ENCODE assay signal across 21 cellular contexts in the genomic region with DNA sequence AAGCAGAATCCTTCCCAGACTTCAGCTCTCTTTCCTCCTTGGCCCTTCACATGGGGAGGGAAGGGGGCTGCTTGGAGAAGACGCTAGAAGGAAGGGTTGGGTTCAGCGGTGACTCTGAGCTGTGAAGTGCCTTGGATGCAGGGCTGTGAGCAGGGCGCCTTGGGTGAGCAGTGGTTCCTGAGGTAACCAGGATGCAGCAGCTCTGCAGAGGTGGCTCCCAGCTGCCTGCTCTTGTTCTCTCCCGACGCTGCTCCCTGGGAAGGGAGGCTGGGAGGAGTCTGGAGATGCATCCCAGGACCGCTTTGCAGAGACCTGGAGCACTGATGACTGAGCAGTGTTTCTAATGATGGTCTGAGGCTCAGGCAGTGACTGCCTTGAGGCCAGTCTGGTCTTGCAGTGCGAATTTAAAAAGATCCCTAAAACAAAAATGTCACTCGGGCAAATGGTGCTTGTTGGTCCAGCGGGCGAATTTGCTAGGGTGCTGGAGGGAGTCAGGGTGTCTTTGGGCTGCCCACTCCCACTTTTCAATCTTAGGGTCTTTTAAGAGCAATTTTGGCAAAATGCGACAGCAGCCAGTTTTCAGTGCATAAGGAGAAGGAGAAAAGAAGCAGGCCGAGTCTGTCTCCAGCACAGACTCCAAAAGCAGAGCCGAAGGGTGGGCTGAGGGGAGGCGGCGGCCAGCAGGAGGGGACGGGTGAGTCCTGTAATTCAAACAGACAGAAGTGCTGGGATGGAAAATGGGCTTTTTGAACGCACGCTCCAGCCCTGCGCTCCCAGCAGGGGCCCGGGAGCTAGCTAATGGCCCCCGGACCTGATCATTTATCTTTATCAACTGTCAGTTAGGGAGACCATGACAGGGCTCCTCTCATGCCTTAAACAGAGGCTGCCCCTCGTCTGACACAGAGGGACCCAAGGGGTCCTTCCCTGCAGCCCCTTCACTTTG.
DNase-seq lines count a peak whose midpoint lies in the region; ATAC-seq, FAIRE-seq and TF ChIP-seq lines count a peak whose summit lies in the region.
"Had no signal": no experiment of that assay in that cellular context is flagged by ENCODE, and none has a peak within 500 bp of the region (broad histone marks: within the 10 kb centered on the region; RNA-seq: fewer than 3 reads in every experiment).

No MANE protein-coding gene starts in this region.

- H2BK15ac ChIP-seq in H9 (ENCODE audit: low read depth, low read length) (no peak overlapping the region), mesendoderm (replicated peaks; ENCODE audit: low read depth) (no peak overlapping the region)

- no peak overlapping the region for H2BK120ac ChIP-seq in H9 (ENCODE audit: low read depth, low read length, poor library complexity, severe bottlenecking)
- H2BK120ac ChIP-seq in mesendoderm (ENCODE audit: low read depth, low read length) = no peak overlapping the region

- H3K4me3 ChIP-seq in kidney (ENCODE audit: low read length in 2 of 2) (no peak overlapping the region), mesendoderm (ENCODE audit: low read length) (no peak overlapping the region)
- H3K4me3 ChIP-seq: GM12878, HAP-1 had no signal

- H3K4me1 Mint-ChIP-seq in H9 (no peaks in the 10 kb centered on the region), osteocyte (ENCODE audit: unreplicated experiment) (no peaks in the 10 kb centered on the region)
- no peaks in the 10 kb centered on the region for H3K4me1 Mint-ChIP-seq in activated CD8-positive, alpha-beta memory T cell treated with anti-CD3 and anti-CD28 coated beads, Interleukin-2, amount 10 ng/mL, durations not matched to agents 7 days and 5 days
- no peaks in the 10 kb centered on the region for H3K4me1 Mint-ChIP-seq in activated T-helper 17 cell treated with anti-CD3 and anti-CD28 coated beads, Interleukin-2, amount 50 U/mL, for 72 hours
- H3K4me1 Mint-ChIP-seq: IgD-negative memory B cell had no signal

- ATAC-seq in activated CD8-positive, alpha-beta memory T cell treated with anti-CD3 and anti-CD28 coated beads, Interleukin-2, amount 10 ng/mL, durations not matched to agents 7 days and 5 days = no peak
- ATAC-seq in HG02642 (IDR thresholded peaks at IDR 0.05; ENCODE audit: poor library complexity, unreplicated experiment) = no peak
- ATAC-seq in activated T-helper 17 cell treated with anti-CD3 and anti-CD28 coated beads, Interleukin-2, amount 50 U/mL, for 72 hours (replicated peaks) = no peak
- ATAC-seq: GM12878 had no signal

- H3K79me2 ChIP-seq in H9 (ENCODE audit: insufficient read depth, low read length) (no peaks in the 10 kb centered on the region), mesendoderm (ENCODE audit: control insufficient read depth, insufficient read depth, low read length) (no peaks in the 10 kb centered on the region)

- H3K4me3 Mint-ChIP-seq in H9 (no peak overlapping the region), osteocyte (ENCODE audit: unreplicated experiment) (no peak overlapping the region)
- H3K4me3 Mint-ChIP-seq in activated CD8-positive, alpha-beta memory T cell treated with anti-CD3 and anti-CD28 coated beads, Interleukin-2, amount 10 ng/mL, durations not matched to agents 7 days and 5 days = no peak overlapping the region
- no peak overlapping the region for H3K4me3 Mint-ChIP-seq in activated T-helper 17 cell treated with anti-CD3 and anti-CD28 coated beads, Interleukin-2, amount 50 U/mL, for 72 hours
- H3K4me3 Mint-ChIP-seq: CD4-positive, alpha-beta T cell; IgD-negative memory B cell had no signal

- H4K91ac ChIP-seq in H9 (ENCODE audit: insufficient read length, low read depth, low read length) = no peak overlapping the region

- H3K23ac ChIP-seq in H9 (ENCODE audit: insufficient read length, low read depth, low read length) (no peak overlapping the region), mesendoderm (ENCODE audit: low read length) (no peak overlapping the region)

- no peaks in the 10 kb centered on the region for H3K23me2 ChIP-seq in H9 (ENCODE audit: insufficient read length, low read depth, low read length, poor library complexity, severe bottlenecking)

- no peak overlapping the region for H3K4ac ChIP-seq in H9 (ENCODE audit: low read depth, low read length)
- H3K4ac ChIP-seq in mesendoderm (ENCODE audit: low read depth, low read length) = no peak overlapping the region

- no peak overlapping the region for H4K8ac ChIP-seq in H9 (replicated peaks; ENCODE audit: insufficient read length, low read depth, low read length)
- no peak overlapping the region for H4K8ac ChIP-seq in mesendoderm (ENCODE audit: low read depth, low read length)

- WGBS in H9 (ENCODE audit: extremely low coverage, insufficient read length, low lambda C conversion rate) = no CpG with 5 or more reads among the region's 22 CpGs
- WGBS in mesendoderm (ENCODE audit: extremely low coverage, insufficient coverage, low lambda C conversion rate) = no CpG with 5 or more reads among the region's 22 CpGs

- DNase-seq in H9 (peak; percentile 20), kidney (peak; percentile 40), osteocyte (ENCODE audit: extremely low spot score, unreplicated experiment) (peak; percentile 71), mesendoderm (no peak)
- DNase-seq in activated CD8-positive, alpha-beta memory T cell treated with anti-CD3 and anti-CD28 coated beads, Interleukin-2, amount 10 ng/mL, durations not matched to agents 7 days and 5 days = peak; percentile 29
- DNase-seq: CD4-positive, alpha-beta T cell; COR-L47; DMS 273 treated with DMSO at 0.1 percent for 48 hours; DND-41; NCI-H1105; NCI-H146; NCI-H2029 treated with DMSO at 0.1 percent for 48 hours; NCI-H446; NCI-H526 treated with DMSO at 0.1 percent for 48 hours; OCI-M1; Right ventricle myocardium superior had no signal

- H3T11ph ChIP-seq in H9 (ENCODE audit: low read length) = no peak overlapping the region

- H2BK20ac ChIP-seq in H9 (ENCODE audit: low read depth, low read length, poor library complexity, severe bottlenecking) = no peak overlapping the region

- H3K9me3 ChIP-seq in H9 (ENCODE audit: control insufficient read depth, low read depth, low read length) (no peaks in the 10 kb centered on the region), kidney (ENCODE audit: control insufficient read depth in 1 of 2, low read length in 2 of 2) (peaks cover 0 to 5% of the 10 kb centered on the region in 2 donors)
- H3K9me3 ChIP-seq: HAP-1 had no signal

- no peak overlapping the region for H3K14ac ChIP-seq in H9 (ENCODE audit: insufficient read depth, low read length)

- intact Hi-C loops in kidney (cut with DNase I) = no loop called here

- H2BK12ac ChIP-seq in H9 (ENCODE audit: insufficient read length, low read depth, low read length) = no peak overlapping the region

- H3K9me3 Mint-ChIP-seq in H9 = no peaks in the 10 kb centered on the region; a peak in 1 of 5 replicates
- H3K9me3 Mint-ChIP-seq in activated CD8-positive, alpha-beta memory T cell treated with anti-CD3 and anti-CD28 coated beads, Interleukin-2, amount 10 ng/mL, durations not matched to agents 7 days and 5 days (ENCODE audit: low read depth) = no peaks in the 10 kb centered on the region
- peaks cover 14% of the 10 kb centered on the region for H3K9me3 Mint-ChIP-seq in osteocyte (ENCODE audit: unreplicated experiment)
- H3K9me3 Mint-ChIP-seq in activated T-helper 17 cell treated with anti-CD3 and anti-CD28 coated beads, Interleukin-2, amount 50 U/mL, for 72 hours = no peaks in the 10 kb centered on the region

- CTCF ChIA-PET in activated CD8-positive, alpha-beta memory T cell treated with anti-CD3 and anti-CD28 coated beads, Interleukin-2, amount 10 ng/mL, durations not matched to agents 7 days and 5 days (lab: Charles Lee) = no interaction called here

- H2BK5ac ChIP-seq in H9 (ENCODE audit: insufficient read length, low read length) = no peak overlapping the region
- H2BK5ac ChIP-seq in mesendoderm (ENCODE audit: low read length) = no peak overlapping the region

- no peak overlapping the region for H2AFZ ChIP-seq in H9 (ENCODE audit: low read length)

- H3K27ac ChIP-seq in H9 (ENCODE audit: insufficient read length, low read depth, low read length) = no peak overlapping the region
- H3K27ac ChIP-seq in kidney (ENCODE audit: low read depth in 2 of 2, low read length in 2 of 2) = no peak overlapping the region
- no peak overlapping the region for H3K27ac ChIP-seq in mesendoderm (ENCODE audit: low read depth, low read length)

- no peak overlapping the region for H3K56ac ChIP-seq in H9 (ENCODE audit: insufficient read length, low read depth, low read length)
- no peak overlapping the region for H3K56ac ChIP-seq in mesendoderm (ENCODE audit: low read length)

- H4K5ac ChIP-seq in H9 (ENCODE audit: insufficient read length, low read depth, low read length) (no peak overlapping the region), mesendoderm (ENCODE audit: low read length) (no peak overlapping the region)

- H3K27me3 ChIP-seq in H9 (ENCODE audit: insufficient read depth, low read length) (no peaks in the 10 kb centered on the region), mesendoderm (ENCODE audit: insufficient read depth, low read length, poor library complexity) (no peaks in the 10 kb centered on the region)

- H3K9ac ChIP-seq in H9 (ENCODE audit: extremely low read depth, insufficient read length, low read length) (no peak overlapping the region), kidney (ENCODE audit: low read length in 2 of 2) (no peak overlapping the region), mesendoderm (ENCODE audit: low read length) (no peak overlapping the region)

- H4K20me1 ChIP-seq in H9 (ENCODE audit: control insufficient read depth, insufficient read depth, insufficient read length) = no peaks in the 10 kb centered on the region

- no peak for TF ChIP-seq CTCF in H9 (conservative IDR thresholded peaks at IDR 0.05)
- no peak for TF ChIP-seq CTCF in kidney (IDR thresholded peaks at IDR 0.05; ENCODE audit: borderline replicate concordance, extremely low read depth, insufficient read depth)
- no peak for TF ChIP-seq CTCF in osteocyte (IDR thresholded peaks at IDR 0.05)

- H3K18ac ChIP-seq in H9 (ENCODE audit: insufficient read length, low read depth, low read length) (no peak overlapping the region), mesendoderm (ENCODE audit: low read length) (no peak overlapping the region)

- no peaks in the 10 kb centered on the region for H3K4me1 ChIP-seq in H9 (ENCODE audit: insufficient read depth, low read length)
- H3K4me1 ChIP-seq in kidney (ENCODE audit: control insufficient read depth in 1 of 2, insufficient read depth in 1 of 2, low read depth in 1 of 2, low read length in 2 of 2) = no peaks in the 10 kb centered on the region
- H3K4me1 ChIP-seq in mesendoderm (ENCODE audit: control insufficient read depth, low read depth, low read length) = no peaks in the 10 kb centered on the region
- H3K4me1 ChIP-seq: HAP-1 had no signal

- H3K27me3 Mint-ChIP-seq in H9 (ENCODE audit: low read depth) (peaks cover 3% of the 10 kb centered on the region; the same call in 1 of the 2 replicates), osteocyte (ENCODE audit: unreplicated experiment) (no peaks in the 10 kb centered on the region)
- no peaks in the 10 kb centered on the region for H3K27me3 Mint-ChIP-seq in activated CD8-positive, alpha-beta memory T cell treated with anti-CD3 and anti-CD28 coated beads, Interleukin-2, amount 10 ng/mL, durations not matched to agents 7 days and 5 days
- H3K27me3 Mint-ChIP-seq in activated T-helper 17 cell treated with anti-CD3 and anti-CD28 coated beads, Interleukin-2, amount 50 U/mL, for 72 hours = peaks cover 6% of the 10 kb centered on the region
- H3K27me3 Mint-ChIP-seq: CD4-positive, alpha-beta T cell had no signal

- H3K4me2 ChIP-seq in H9 (ENCODE audit: insufficient read depth, insufficient read length, low read length) (no peak overlapping the region), mesendoderm (ENCODE audit: low read length) (no peak overlapping the region)

- H3K36me3 ChIP-seq in kidney (ENCODE audit: control insufficient read depth in 1 of 2, insufficient read depth in 2 of 2, low read length in 2 of 2) (no peaks in the 10 kb centered on the region), mesendoderm (ENCODE audit: control insufficient read depth, insufficient read depth, low read length) (no peaks in the 10 kb centered on the region)
- H3K36me3 ChIP-seq: HAP-1 had no signal

- H3K79me1 ChIP-seq in H9 (ENCODE audit: insufficient read depth, low read depth, low read length, poor library complexity, severe bottlenecking) = no peaks in the 10 kb centered on the region
- H3K79me1 ChIP-seq in mesendoderm (ENCODE audit: low read length) = no peaks in the 10 kb centered on the region

- no peaks in the 10 kb centered on the region for H3K36me3 Mint-ChIP-seq in H9 (ENCODE audit: insufficient read depth in 1 of 3, low read depth in 3 of 3)
- no peaks in the 10 kb centered on the region for H3K36me3 Mint-ChIP-seq in activated CD8-positive, alpha-beta memory T cell treated with anti-CD3 and anti-CD28 coated beads, Interleukin-2, amount 10 ng/mL, durations not matched to agents 7 days and 5 days
- no peaks in the 10 kb centered on the region for H3K36me3 Mint-ChIP-seq in osteocyte (ENCODE audit: unreplicated experiment)
- no peaks in the 10 kb centered on the region for H3K36me3 Mint-ChIP-seq in activated T-helper 17 cell treated with anti-CD3 and anti-CD28 coated beads, Interleukin-2, amount 50 U/mL, for 72 hours (ENCODE audit: low read depth)
- H3K36me3 Mint-ChIP-seq: IgD-negative memory B cell had no signal

- H3K27ac Mint-ChIP-seq in H9 (no peak overlapping the region), osteocyte (ENCODE audit: unreplicated experiment) (no peak overlapping the region)
- no peak overlapping the region for H3K27ac Mint-ChIP-seq in activated CD8-positive, alpha-beta memory T cell treated with anti-CD3 and anti-CD28 coated beads, Interleukin-2, amount 10 ng/mL, durations not matched to agents 7 days and 5 days
- no peak overlapping the region for H3K27ac Mint-ChIP-seq in activated T-helper 17 cell treated with anti-CD3 and anti-CD28 coated beads, Interleukin-2, amount 50 U/mL, for 72 hours
- H3K27ac Mint-ChIP-seq: CD4-positive, alpha-beta T cell; IgD-negative memory B cell had no signal

- H2AK5ac ChIP-seq in H9 (ENCODE audit: insufficient read length, low read length) (no peak overlapping the region), mesendoderm (ENCODE audit: low read length) (no peak overlapping the region)

- FAIRE-seq in kidney (lab: Jason Lieb, UNC) = no peak
- FAIRE-seq: GM12878 had no signal
